18 cellular contexts compared by ENCODE assay signal in the genomic region with DNA sequence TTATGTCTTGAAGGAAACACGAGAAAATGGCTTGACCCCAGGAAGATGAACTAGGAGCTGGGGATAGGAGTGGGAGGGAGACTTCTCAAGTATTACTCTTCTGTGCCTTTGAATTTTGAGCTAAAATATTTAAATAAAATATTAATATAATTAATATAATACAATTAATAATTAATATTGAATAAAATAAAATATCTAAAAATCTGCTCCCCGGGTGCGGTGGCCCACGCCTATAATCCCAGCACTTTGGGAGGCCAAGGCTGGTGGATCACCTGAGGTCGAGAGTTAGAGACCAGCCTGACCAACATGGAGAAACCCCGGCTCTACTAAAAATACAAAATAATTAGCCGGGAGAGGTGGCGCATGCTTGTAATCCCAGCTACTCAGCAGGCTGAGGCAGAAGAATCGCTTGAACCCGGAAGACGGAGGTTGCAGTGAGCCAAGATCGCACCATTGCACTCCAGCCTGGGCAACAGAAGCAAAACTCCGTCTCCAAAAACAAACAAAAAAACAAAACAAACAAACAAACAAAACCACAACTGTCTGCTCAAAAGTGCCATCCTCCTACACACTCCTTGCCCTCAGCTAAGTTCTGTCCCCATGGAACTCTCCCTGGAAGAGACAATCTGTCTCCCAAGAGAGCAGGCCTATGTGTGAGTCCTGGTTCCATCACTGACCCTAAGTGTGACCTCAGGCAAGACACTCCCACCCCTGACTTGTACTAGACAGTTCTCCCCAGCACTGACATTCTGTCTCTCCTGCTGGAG. TPM values are rescaled to one million over a fixed set of nuclear protein-coding genes. Genes with fewer than 3 reads are reported as not detected.
DNase-seq lines count a peak whose midpoint lies in the region; ATAC-seq and TF ChIP-seq lines count a peak whose summit lies in the region.
"Had no signal": no experiment of that assay in that cellular context is flagged by ENCODE, and none has a peak within 500 bp of the region (broad histone marks: within the 10 kb centered on the region; RNA-seq: fewer than 3 reads in every experiment).

No MANE protein-coding gene starts in this region.

- H2AFZ ChIP-seq in mammary epithelial cell (ENCODE audit: low read depth, low read length), result no peak overlapping the region

- H4K20me1 ChIP-seq in mammary epithelial cell (ENCODE audit: insufficient read depth, low read length), result no peaks in the 10 kb centered on the region

- intact Hi-C loops in activated CD8-positive, alpha-beta T cell treated with anti-CD3 and anti-CD28 coated beads for 36 hours (cut with micrococcal nuclease), result no loop called here
- intact Hi-C loops in mammary epithelial cell (cut with micrococcal nuclease), result loop anchor here (2.0 kb wide), 1 partner anchor 40 kb away; no protein-coding TSS in a partner anchor

- DNase-seq in activated CD8-positive, alpha-beta T cell treated with anti-CD3 and anti-CD28 coated beads, Interleukin-2, amount 10 ng/mL, durations not matched to agents 7 days and 5 days, result no peak
- no peak for DNase-seq in activated CD8-positive, alpha-beta T cell treated with anti-CD3 and anti-CD28 coated beads for 36 hours
- no peak for DNase-seq in HFFc6
- DNase-seq in mammary epithelial cell, result no peak
- no peak for DNase-seq in progenitor cell of endocrine pancreas (ENCODE audit: low spot score, unreplicated experiment)
- no peak for DNase-seq in stimulated activated naive B cell treated with anti-CD40 and anti-IgM and Interleukin-4, amounts not matched to agents 10 μg/mL and 1 μg/mL and 100 μg/mL, for 72 hours
- DNase-seq in activated gamma-delta T cell treated with Interleukin-2 at 50 U/mL for 16 hours, result no peak
- DNase-seq: activated CD4-positive, alpha-beta T cell treated with anti-CD3 and anti-CD28 coated beads, Interleukin-2, amount 50 U/mL, for 1 hour; activated naive CD4-positive, alpha-beta T cell treated with anti-CD3 and anti-CD28 coated beads, Interleukin-2, amount 50 U/mL, for 16 hours; H7; heart right ventricle; NCI-H1694; NCI-H82; pancreas; stomach had no signal

- POLR2A ChIA-PET in activated CD8-positive, alpha-beta T cell treated with anti-CD3 and anti-CD28 coated beads, Interleukin-2, amount 10 ng/mL, durations not matched to agents 7 days and 5 days (lab: Charles Lee), result interaction anchor here (0.6 to 1.2 kb wide), 3 partner anchors 36 to 149 kb away, joined by 3 to 4 read pairs (median 3); no protein-coding TSS in a partner anchor
- POLR2A ChIA-PET in activated CD8-positive, alpha-beta T cell treated with anti-CD3 and anti-CD28 coated beads for 36 hours (lab: Charles Lee), result interaction anchor here (1.0 kb wide), 1 partner anchor 14 kb away, joined by 5 read pairs; the partner anchor contains the start of gene TRIB3

- no peaks in the 10 kb centered on the region for H3K27me3 ChIP-seq in mammary epithelial cell (ENCODE audit: insufficient read depth, low read length)
- H3K27me3 ChIP-seq: heart right ventricle, pancreas, stomach had no signal

- WGBS in mammary epithelial cell (ENCODE audit: low coverage, missing lambda C conversion rate), result 95% methylated on average over 10 of the region's 13 CpGs

- no TSS peak for BruUV-seq in mammary epithelial cell (replicated peaks; lab: Mats Ljungman, UMichigan)

- peak overlapping the region; percentile 48 for H3K4me2 ChIP-seq in mammary epithelial cell (ENCODE audit: insufficient read depth, low read depth, low read length)

- H3K9me3 ChIP-seq in mammary epithelial cell (replicated peaks; ENCODE audit: insufficient read depth, low read length), result no peaks in the 10 kb centered on the region
- H3K9me3 ChIP-seq: heart right ventricle, pancreas, stomach had no signal

- no peak overlapping the region for H3K4me3 Mint-ChIP-seq in activated CD8-positive, alpha-beta T cell treated with anti-CD3 and anti-CD28 coated beads, Interleukin-2, amount 10 ng/mL, durations not matched to agents 7 days and 5 days
- H3K4me3 Mint-ChIP-seq in activated CD8-positive, alpha-beta T cell treated with anti-CD3 and anti-CD28 coated beads for 36 hours, result no peak overlapping the region
- H3K4me3 Mint-ChIP-seq in HFFc6 (no peak overlapping the region), progenitor cell of endocrine pancreas (ENCODE audit: low read depth) (no peak overlapping the region)
- no peak overlapping the region for H3K4me3 Mint-ChIP-seq in stimulated activated naive B cell treated with anti-CD40 and anti-IgM and Interleukin-4, amounts not matched to agents 10 μg/mL and 1 μg/mL and 100 μg/mL, for 72 hours
- H3K4me3 Mint-ChIP-seq: CD14-positive monocyte had no signal

- no peaks in the 10 kb centered on the region for H3K27me3 Mint-ChIP-seq in activated CD8-positive, alpha-beta T cell treated with anti-CD3 and anti-CD28 coated beads, Interleukin-2, amount 10 ng/mL, durations not matched to agents 7 days and 5 days (ENCODE audit: low read depth)
- peaks cover 1% of the 10 kb centered on the region for H3K27me3 Mint-ChIP-seq in activated CD8-positive, alpha-beta T cell treated with anti-CD3 and anti-CD28 coated beads for 36 hours
- H3K27me3 Mint-ChIP-seq in HFFc6 (ENCODE audit: insufficient read depth), result peaks cover 2% of the 10 kb centered on the region
- H3K27me3 Mint-ChIP-seq in progenitor cell of endocrine pancreas, result no peaks in the 10 kb centered on the region
- H3K27me3 Mint-ChIP-seq in stimulated activated naive B cell treated with anti-CD40 and anti-IgM and Interleukin-4, amounts not matched to agents 10 μg/mL and 1 μg/mL and 100 μg/mL, for 72 hours, result peaks cover 7 to 18% of the 10 kb centered on the region in 2 donors

- in situ Hi-C loops in mammary epithelial cell (cut with MboI; ENCODE audit: low sequenced_read_pairs in 2 of 2), result no loop called here

- H3K9me3 Mint-ChIP-seq in activated CD8-positive, alpha-beta T cell treated with anti-CD3 and anti-CD28 coated beads, Interleukin-2, amount 10 ng/mL, durations not matched to agents 7 days and 5 days (ENCODE audit: insufficient read depth), result no peaks in the 10 kb centered on the region
- no peaks in the 10 kb centered on the region for H3K9me3 Mint-ChIP-seq in activated CD8-positive, alpha-beta T cell treated with anti-CD3 and anti-CD28 coated beads for 36 hours
- H3K9me3 Mint-ChIP-seq in HFFc6, result no peaks in the 10 kb centered on the region
- no peaks in the 10 kb centered on the region for H3K9me3 Mint-ChIP-seq in progenitor cell of endocrine pancreas (ENCODE audit: low read depth)
- H3K9me3 Mint-ChIP-seq in stimulated activated naive B cell treated with anti-CD40 and anti-IgM and Interleukin-4, amounts not matched to agents 10 μg/mL and 1 μg/mL and 100 μg/mL, for 72 hours, result no peaks in the 10 kb centered on the region
- H3K9me3 Mint-ChIP-seq: CD14-positive monocyte had no signal

- no peaks in the 10 kb centered on the region for H3K79me2 ChIP-seq in mammary epithelial cell (ENCODE audit: insufficient read depth, low read length)

- no peaks in the 10 kb centered on the region for H3K36me3 ChIP-seq in mammary epithelial cell (ENCODE audit: insufficient read depth, low read length)
- H3K36me3 ChIP-seq: heart right ventricle, pancreas, stomach had no signal

- peak overlapping the region; percentile 68 for H3K27ac Mint-ChIP-seq in activated CD8-positive, alpha-beta T cell treated with anti-CD3 and anti-CD28 coated beads, Interleukin-2, amount 10 ng/mL, durations not matched to agents 7 days and 5 days
- no peak overlapping the region for H3K27ac Mint-ChIP-seq in activated CD8-positive, alpha-beta T cell treated with anti-CD3 and anti-CD28 coated beads for 36 hours
- H3K27ac Mint-ChIP-seq in HFFc6 (peak overlapping the region; percentile 24; the same call in 1 of the 2 replicates), progenitor cell of endocrine pancreas (peak overlapping the region; percentile 89)
- no peak overlapping the region for H3K27ac Mint-ChIP-seq in stimulated activated naive B cell treated with anti-CD40 and anti-IgM and Interleukin-4, amounts not matched to agents 10 μg/mL and 1 μg/mL and 100 μg/mL, for 72 hours
- H3K27ac Mint-ChIP-seq: CD14-positive monocyte had no signal

- H3K36me3 Mint-ChIP-seq in activated CD8-positive, alpha-beta T cell treated with anti-CD3 and anti-CD28 coated beads, Interleukin-2, amount 10 ng/mL, durations not matched to agents 7 days and 5 days (ENCODE audit: low read depth), result no peaks in the 10 kb centered on the region
- H3K36me3 Mint-ChIP-seq in activated CD8-positive, alpha-beta T cell treated with anti-CD3 and anti-CD28 coated beads for 36 hours (ENCODE audit: low read depth), result no peaks in the 10 kb centered on the region
- H3K36me3 Mint-ChIP-seq in HFFc6 (ENCODE audit: low read depth) (no peaks in the 10 kb centered on the region), progenitor cell of endocrine pancreas (ENCODE audit: insufficient read depth) (no peaks in the 10 kb centered on the region)
- H3K36me3 Mint-ChIP-seq in stimulated activated naive B cell treated with anti-CD40 and anti-IgM and Interleukin-4, amounts not matched to agents 10 μg/mL and 1 μg/mL and 100 μg/mL, for 72 hours, result no peaks in the 10 kb centered on the region
- H3K36me3 Mint-ChIP-seq: CD14-positive monocyte had no signal

- H3K4me1 ChIP-seq in mammary epithelial cell (ENCODE audit: insufficient read depth, low read length), result peaks cover 48% of the 10 kb centered on the region

- H3K27ac ChIP-seq in mammary epithelial cell (ENCODE audit: insufficient read depth, low read depth, low read length), result peak overlapping the region; percentile 43
- H3K27ac ChIP-seq: heart right ventricle had no signal

- ATAC-seq in activated CD8-positive, alpha-beta T cell treated with anti-CD3 and anti-CD28 coated beads, Interleukin-2, amount 10 ng/mL, durations not matched to agents 7 days and 5 days, result no peak
- no peak for ATAC-seq in activated CD8-positive, alpha-beta T cell treated with anti-CD3 and anti-CD28 coated beads for 36 hours
- ATAC-seq in GM18517 (IDR thresholded peaks at IDR 0.05; ENCODE audit: unreplicated experiment), result no peak
- ATAC-seq in stimulated activated naive B cell treated with anti-CD40 and anti-IgM and Interleukin-4, amounts not matched to agents 10 μg/mL and 1 μg/mL and 100 μg/mL, for 72 hours (replicated peaks), result no peak
- ATAC-seq: heart right ventricle had no signal

- dilution Hi-C loops in mammary epithelial cell (cut with HindIII; ENCODE audit: low sequenced_read_pairs), result no loop called here

- H3K9ac ChIP-seq in mammary epithelial cell (ENCODE audit: insufficient read depth, low read length), result no peak overlapping the region

- CTCF ChIA-PET in activated CD8-positive, alpha-beta T cell treated with anti-CD3 and anti-CD28 coated beads, Interleukin-2, amount 10 ng/mL, durations not matched to agents 7 days and 5 days (lab: Charles Lee), result interaction anchor here (0.9 to 1.4 kb wide), 6 partner anchors 12 to 100 kb away, joined by 3 to 4 read pairs (median 3); no protein-coding TSS in a partner anchor
- CTCF ChIA-PET in activated CD8-positive, alpha-beta T cell treated with anti-CD3 and anti-CD28 coated beads for 36 hours (lab: Charles Lee), result interaction anchor here (1.1 to 1.7 kb wide), 3 partner anchors 12 to 300 kb away, joined by 3 to 12 read pairs (median 5); no protein-coding TSS in a partner anchor
- CTCF ChIA-PET in mammary epithelial cell (lab: Charles Lee; ENCODE audit: low non-redundant PET), result no interaction called here

- H3K4me3 ChIP-seq in mammary epithelial cell (replicated peaks in 1 of 3; ENCODE audit: insufficient read depth in 1 of 3, low read depth in 2 of 3, low read length in 3 of 3), result no peak overlapping the region
- H3K4me3 ChIP-seq: heart right ventricle, lung, pancreas, stomach had no signal

- H3K4me1 Mint-ChIP-seq in activated CD8-positive, alpha-beta T cell treated with anti-CD3 and anti-CD28 coated beads, Interleukin-2, amount 10 ng/mL, durations not matched to agents 7 days and 5 days (ENCODE audit: low read depth), result peaks cover 61% of the 10 kb centered on the region
- peaks cover 36% of the 10 kb centered on the region for H3K4me1 Mint-ChIP-seq in activated CD8-positive, alpha-beta T cell treated with anti-CD3 and anti-CD28 coated beads for 36 hours (ENCODE audit: low read depth)
- H3K4me1 Mint-ChIP-seq in HFFc6 (ENCODE audit: low read depth) (peaks cover 66% of the 10 kb centered on the region), progenitor cell of endocrine pancreas (ENCODE audit: low read depth) (peaks cover 42% of the 10 kb centered on the region)
- peaks cover 11 to 17% of the 10 kb centered on the region in 2 donors for H3K4me1 Mint-ChIP-seq in stimulated activated naive B cell treated with anti-CD40 and anti-IgM and Interleukin-4, amounts not matched to agents 10 μg/mL and 1 μg/mL and 100 μg/mL, for 72 hours

- no peak for TF ChIP-seq CTCF in activated CD8-positive, alpha-beta T cell treated with anti-CD3 and anti-CD28 coated beads for 36 hours (IDR thresholded peaks at IDR 0.05)
- TF ChIP-seq CTCF in HFFc6 (IDR thresholded peaks at IDR 0.05), result no peak
- TF ChIP-seq CTCF in mammary epithelial cell (conservative IDR thresholded peaks at IDR 0.05 in 1 of 2, IDR thresholded peaks at IDR 0.05 in 1 of 2; ENCODE audit: extremely low read depth in 1 of 2, insufficient read depth in 1 of 2, low read depth in 1 of 2, low read length in 2 of 2), result no peak
- no peak for TF ChIP-seq CTCF in progenitor cell of endocrine pancreas (IDR thresholded peaks at IDR 0.05; ENCODE audit: unreplicated experiment)

RNA-seq across cellular contexts. Expression of gene TRIB3, which starts 13.7 kb away (rescaled TPM):
- total RNA-seq in activated CD8-positive, alpha-beta T cell treated with anti-CD3 and anti-CD28 coated beads, Interleukin-2, amount 10 ng/mL, durations not matched to agents 7 days and 5 days, result 10 to 100 TPM; 32.6 to 32.8 TPM
- total RNA-seq in activated CD8-positive, alpha-beta T cell treated with anti-CD3 and anti-CD28 coated beads for 36 hours, result 10 to 100 TPM; 59.5 to 62.5 TPM
- total RNA-seq in HFFc6 (2021; fragmentation: NEBNext Ultra II Directional; extraction: Animal tissue kit (Norgen Biotek cat#: 25700)), result 10 to 100 TPM in 3 of 6 experiments, 1 to 10 TPM in 3; 8.4 to 11.8 (median 10.1) TPM
- 100 to 1,000 TPM; 238 to 248 TPM for total RNA-seq in mammary epithelial cell
- polyA plus RNA-seq in mammary epithelial cell, result 117 TPM
- 43.1 TPM for polyA minus RNA-seq in mammary epithelial cell
- 5.2 and 7.8 TPM in 2 replicates for total RNA-seq in progenitor cell of endocrine pancreas

RNA-seq across cellular contexts. Expression of gene NRSN2, which starts 20.0 kb away (rescaled TPM):
- total RNA-seq in activated CD8-positive, alpha-beta T cell treated with anti-CD3 and anti-CD28 coated beads, Interleukin-2, amount 10 ng/mL, durations not matched to agents 7 days and 5 days, result 1 to 10 TPM; 1.4 to 2.4 TPM
- 1 to 10 TPM; 8.0 to 8.7 TPM for total RNA-seq in activated CD8-positive, alpha-beta T cell treated with anti-CD3 and anti-CD28 coated beads for 36 hours
- total RNA-seq in HFFc6 (2021; fragmentation: NEBNext Ultra II Directional; extraction: Animal tissue kit (Norgen Biotek cat#: 25700)), result 10 to 100 TPM; 61.1 to 76.6 (median 65.4) TPM
- 10 to 100 TPM; 16.9 to 48.3 TPM for total RNA-seq in mammary epithelial cell
- 26.7 TPM for polyA plus RNA-seq in mammary epithelial cell
- polyA minus RNA-seq in mammary epithelial cell, result 13.6 TPM
- 28.9 and 33.0 TPM in 2 replicates for total RNA-seq in progenitor cell of endocrine pancreas

RNA-seq across cellular contexts. Expression of gene RBCK1, which starts 41.2 kb away (rescaled TPM):
- total RNA-seq in activated CD8-positive, alpha-beta T cell treated with anti-CD3 and anti-CD28 coated beads, Interleukin-2, amount 10 ng/mL, durations not matched to agents 7 days and 5 days, result 100 to 1,000 TPM; 135 to 149 TPM
- 100 to 1,000 TPM; 122 to 130 TPM for total RNA-seq in activated CD8-positive, alpha-beta T cell treated with anti-CD3 and anti-CD28 coated beads for 36 hours
- 10 to 100 TPM; 76.4 to 84.1 (median 77.2) TPM for total RNA-seq in HFFc6 (2021; fragmentation: NEBNext Ultra II Directional; extraction: Animal tissue kit (Norgen Biotek cat#: 25700))
- total RNA-seq in mammary epithelial cell (100 to 1,000 TPM; 106 to 235 TPM), progenitor cell of endocrine pancreas (92.7 and 108 TPM in 2 replicates)
- 68.3 TPM for polyA plus RNA-seq in mammary epithelial cell
- polyA minus RNA-seq in mammary epithelial cell, result 119 TPM

RNA-seq across cellular contexts. Expression of gene SOX12, which starts 41.5 kb away (rescaled TPM):
- 1 to 10 TPM; 5.5 to 5.8 TPM for total RNA-seq in activated CD8-positive, alpha-beta T cell treated with anti-CD3 and anti-CD28 coated beads, Interleukin-2, amount 10 ng/mL, durations not matched to agents 7 days and 5 days
- total RNA-seq in activated CD8-positive, alpha-beta T cell treated with anti-CD3 and anti-CD28 coated beads for 36 hours, result 10 to 100 TPM; 12.8 to 13.0 TPM
- total RNA-seq in HFFc6 (2021; fragmentation: NEBNext Ultra II Directional; extraction: Animal tissue kit (Norgen Biotek cat#: 25700)), result 10 to 100 TPM; 24.5 to 26.3 (median 25.0) TPM
- total RNA-seq in mammary epithelial cell (1 to 10 TPM; 3.7 to 6.2 TPM), progenitor cell of endocrine pancreas (54.8 and 59.0 TPM in 2 replicates)
- polyA plus RNA-seq in mammary epithelial cell, result 2.0 TPM
- polyA minus RNA-seq in mammary epithelial cell, result 1.3 TPM

Comparison
In these comparisons a context has a peak if more than half of its experiments do, and no peak if none do; other contexts are left out.
1. H3K27ac Mint-ChIP-seq: peak in activated CD8-positive, alpha-beta T cell treated with anti-CD3 and anti-CD28 coated beads, Interleukin-2, amount 10 ng/mL, durations not matched to agents 7 days and 5 days (single experiment), HFFc6 (single experiment) and progenitor cell of endocrine pancreas (single experiment); none in activated CD8-positive, alpha-beta T cell treated with anti-CD3 and anti-CD28 coated beads for 36 hours (single experiment) and stimulated activated naive B cell treated with anti-CD40 and anti-IgM and Interleukin-4, amounts not matched to agents 10 μg/mL and 1 μg/mL and 100 μg/mL, for 72 hours (single experiment).